Comparison of ENCODE assay signal across 20 cellular contexts in the genomic region with DNA sequence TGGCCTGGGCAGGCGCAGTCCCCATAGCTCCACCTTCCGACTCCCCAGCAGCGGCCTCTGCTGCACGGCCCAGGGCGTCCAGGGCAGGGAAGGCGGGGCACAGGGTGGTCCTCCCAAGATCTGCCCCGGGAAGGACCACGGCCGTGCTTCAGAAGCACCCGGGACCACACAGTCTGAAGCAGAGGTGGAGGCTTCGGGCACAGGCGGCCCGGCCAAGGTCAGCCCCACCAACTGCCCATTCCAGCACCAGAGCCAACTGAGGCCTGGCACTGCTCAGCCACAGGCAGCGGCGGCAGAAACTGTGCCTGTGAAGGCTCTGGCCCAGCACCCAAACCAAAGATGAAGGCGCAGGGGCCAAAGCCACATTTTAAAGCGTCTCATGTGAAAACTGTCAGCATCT. TPM values are rescaled to one million over a fixed set of nuclear protein-coding genes. Genes with fewer than 3 reads are reported as not detected.
DNase-seq lines count a peak whose midpoint lies in the region; ATAC-seq and TF ChIP-seq lines count a peak whose summit lies in the region.
"Had no signal": no experiment of that assay in that cellular context is flagged by ENCODE, and none has a peak within 500 bp of the region (broad histone marks: within the 10 kb centered on the region; RNA-seq: fewer than 3 reads in every experiment).

No MANE protein-coding gene starts in this region.

- no peak for ATAC-seq in GM23338
- ATAC-seq in WTC11: no peak
- no peak for ATAC-seq in GM21723 (IDR thresholded peaks at IDR 0.05; ENCODE audit: unreplicated experiment)

- POLR2A ChIA-PET in WTC11 (lab: Charles Lee): no interaction called here

- H3K27me3 ChIP-seq in GM23338 (ENCODE audit: insufficient read depth) (no peaks in the 10 kb centered on the region), dorsolateral prefrontal cortex (peaks cover 0 to 55% (median 20%) of the 10 kb centered on the region in 45 donors), neuronal stem cell (ENCODE audit: control insufficient read depth in 3 of 3, insufficient read depth in 3 of 3, low read depth in 1 of 3, low read length in 3 of 3) (no peaks in the 10 kb centered on the region), esophagus squamous epithelium (peaks cover 0 to 98% (median 3%) of the 10 kb centered on the region in 4 donors)

- H3F3A ChIP-seq in GM23338 (replicated peaks; ENCODE audit: low read depth): no peaks in the 10 kb centered on the region; the same call in 1 of the 2 replicates

- no peak overlapping the region for H3K27ac ChIP-seq in GM23338 (ENCODE audit: low read depth)
- peak overlapping the region in 41 of 59 donors; percentile 8 to 97 (median 87) for H3K27ac ChIP-seq in dorsolateral prefrontal cortex
- no peak overlapping the region for H3K27ac ChIP-seq in neuronal stem cell (replicated peaks; ENCODE audit: low read length)
- no peak overlapping the region for H3K27ac ChIP-seq in coronary artery
- no peak overlapping the region for H3K27ac ChIP-seq in esophagus squamous epithelium
- H3K27ac ChIP-seq: HL-60 had no signal

- no peak overlapping the region for H3K4ac ChIP-seq in neuronal stem cell (ENCODE audit: low read length)

- intact Hi-C loops in dorsolateral prefrontal cortex (cut with DNase I) (no loop called here), esophagus squamous epithelium (cut with DNase I) (no loop called here)

- no peak overlapping the region for H2AFZ ChIP-seq in GM23338
- H2AFZ ChIP-seq in neuronal stem cell (ENCODE audit: low read length): no peak overlapping the region

- H3K36me3 ChIP-seq in GM23338 (ENCODE audit: insufficient read depth) (no peaks in the 10 kb centered on the region), neuronal stem cell (replicated peaks in 1 of 2; ENCODE audit: control insufficient read depth in 2 of 2, insufficient read depth in 2 of 2, low read length in 2 of 2) (peaks cover 0 to 11% of the 10 kb centered on the region in 2 donors), esophagus squamous epithelium (no peaks in the 10 kb centered on the region)
- H3K36me3 ChIP-seq: BE2C, HAP-1 had no signal

- no peak overlapping the region for H4K8ac ChIP-seq in neuronal stem cell (ENCODE audit: low read depth, low read length)

- H4K20me1 ChIP-seq in GM23338 (replicated peaks; ENCODE audit: insufficient read depth): peaks cover 14% of the 10 kb centered on the region

- TF ChIP-seq CTCF in GM23338 (conservative IDR thresholded peaks at IDR 0.05; ENCODE audit: low read depth in 2 of 2): no peak
- TF ChIP-seq CTCF in WTC11 (IDR thresholded peaks at IDR 0.05): no peak
- no peak for TF ChIP-seq CTCF in dorsolateral prefrontal cortex (IDR thresholded peaks at IDR 0.05 in 54 of 56, conservative IDR thresholded peaks at IDR 0.05 in 2 of 56; ENCODE audit: low read depth in 1 of 56, partially characterized antibody in 56 of 56)
- TF ChIP-seq CTCF in coronary artery (IDR thresholded peaks at IDR 0.05): no peak
- TF ChIP-seq CTCF in esophagus squamous epithelium (IDR thresholded peaks at IDR 0.05): no peak

- H3K4me1 ChIP-seq in GM23338 (ENCODE audit: insufficient read depth): peaks cover 13% of the 10 kb centered on the region; the same call in 1 of the 2 replicates
- H3K4me1 ChIP-seq in neuronal stem cell (ENCODE audit: control insufficient read depth in 2 of 2, insufficient read depth in 1 of 2, low read depth in 1 of 2, low read length in 2 of 2): peaks cover 24 to 47% of the 10 kb centered on the region in 2 donors
- peaks cover 0 to 12% (median 3%) of the 10 kb centered on the region in 3 donors for H3K4me1 ChIP-seq in esophagus squamous epithelium

- H3K4me3 Mint-ChIP-seq in GM23338: no peak overlapping the region
- no peak overlapping the region for H3K4me3 Mint-ChIP-seq in WTC11
- H3K4me3 Mint-ChIP-seq: IgD-negative memory B cell had no signal

- no peak overlapping the region for H4K91ac ChIP-seq in neuronal stem cell (ENCODE audit: low read depth, low read length, poor library complexity)

- CTCF ChIA-PET in WTC11 (lab: Charles Lee): interaction anchor here (1.5 to 2.1 kb wide), 2 partner anchors 26 to 70 kb away, joined by 5 to 9 read pairs; no protein-coding TSS in a partner anchor

- no peak overlapping the region for H3K23ac ChIP-seq in neuronal stem cell (ENCODE audit: low read depth, low read length, poor library complexity)

- no peak overlapping the region for H2BK12ac ChIP-seq in neuronal stem cell (ENCODE audit: low read length)

- peaks cover 31% of the 10 kb centered on the region for H3K79me1 ChIP-seq in neuronal stem cell (ENCODE audit: low read depth, low read length)

- no peak for DNase-seq in GM23338 (ENCODE audit: low spot score)
- DNase-seq in WTC11 (ENCODE audit: low spot score): no peak
- no peak for DNase-seq in dorsolateral prefrontal cortex
- no peak for DNase-seq in neuronal stem cell (ENCODE audit: low spot score)
- DNase-seq in coronary artery (ENCODE audit: low spot score): no peak
- DNase-seq in middle frontal gyrus (ENCODE audit: extremely low spot score, low spot score): no peak
- no peak for DNase-seq in esophagus squamous epithelium (lab: John Stamatoyannopoulos, UW)
- DNase-seq: ACHN; BE2C; CD4-positive, alpha-beta memory T cell; DMS153; DMS79; GDM1; GOT3; KBM-7 had no signal

- no peaks in the 10 kb centered on the region for H3K9me3 Mint-ChIP-seq in GM23338
- no peaks in the 10 kb centered on the region for H3K9me3 Mint-ChIP-seq in WTC11
- H3K9me3 Mint-ChIP-seq: CD14-positive monocyte; CD4-positive, alpha-beta memory T cell; IgD-negative memory B cell had no signal

- peak overlapping the region; percentile 51 for H3K18ac ChIP-seq in neuronal stem cell (ENCODE audit: low read length)

- H2BK120ac ChIP-seq in neuronal stem cell (ENCODE audit: low read depth, low read length): no peak overlapping the region

- H3K9ac ChIP-seq in neuronal stem cell (ENCODE audit: low read depth, low read length, poor library complexity): no peak overlapping the region

- peaks cover 3% of the 10 kb centered on the region; the same call in 1 of the 3 replicates for H3K36me3 Mint-ChIP-seq in GM23338 (ENCODE audit: low read depth)
- H3K36me3 Mint-ChIP-seq in WTC11: peaks cover 3% of the 10 kb centered on the region; the same call in 1 of the 2 replicates
- H3K36me3 Mint-ChIP-seq: CD14-positive monocyte; CD4-positive, alpha-beta memory T cell had no signal

- peak overlapping the region; percentile 26 for H2BK5ac ChIP-seq in neuronal stem cell (ENCODE audit: low read length)

- H3K4me1 Mint-ChIP-seq in GM23338 (peaks cover 46% of the 10 kb centered on the region), WTC11 (peaks cover 48% of the 10 kb centered on the region)
- H3K4me1 Mint-ChIP-seq: CD14-positive monocyte had no signal

- H3K27me3 Mint-ChIP-seq in GM23338 (ENCODE audit: insufficient read depth, low read depth, poor library complexity) (peaks cover 24% of the 10 kb centered on the region), WTC11 (ENCODE audit: low read depth) (no peaks in the 10 kb centered on the region)

- H2BK15ac ChIP-seq in neuronal stem cell (ENCODE audit: low read length): peak overlapping the region; percentile 46

- H3K4me3 ChIP-seq in GM23338 (no peak overlapping the region), dorsolateral prefrontal cortex (peak overlapping the region in 1 of 59 donors; percentile 5), neuronal stem cell (ENCODE audit: low read length in 2 of 2) (no peak overlapping the region), coronary artery (no peak overlapping the region), esophagus squamous epithelium (no peak overlapping the region)
- H3K4me3 ChIP-seq: HAP-1 had no signal

- H3K27ac Mint-ChIP-seq in GM23338 (peak overlapping the region; percentile 83), WTC11 (peak overlapping the region; percentile 91)
- H3K27ac Mint-ChIP-seq: CD14-positive monocyte; CD4-positive, alpha-beta memory T cell had no signal

- WGBS in neuronal stem cell (ENCODE audit: extremely low coverage in 2 of 2, insufficient read length in 2 of 2, insufficient replicate concordance in 1 of 2), 2 donors: no CpG with 5 or more reads among the region's 17 CpGs
- WGBS in esophagus squamous epithelium, 2 donors: 98% methylated on average over 4 of the region's 17 CpGs; no CpG with 5 or more reads in 1 of the 2 donors

- H2AK5ac ChIP-seq in neuronal stem cell (ENCODE audit: low read depth, low read length): no peak overlapping the region

- no peak for TF ChIP-seq POLR2A in esophagus squamous epithelium (IDR thresholded peaks at IDR 0.05)

- H3K9me3 ChIP-seq in neuronal stem cell (replicated peaks in 1 of 2; ENCODE audit: control insufficient read depth in 2 of 2, insufficient read depth in 1 of 2, low read depth in 1 of 2, low read length in 2 of 2) (no peaks in the 10 kb centered on the region), esophagus squamous epithelium (no peaks in the 10 kb centered on the region)
- H3K9me3 ChIP-seq: BE2C, HAP-1 had no signal

- H3K14ac ChIP-seq in neuronal stem cell (ENCODE audit: low read length): peak overlapping the region; percentile 56

- no peaks in the 10 kb centered on the region for H3K9me2 ChIP-seq in GM23338 (ENCODE audit: insufficient read depth)

- H3K4me2 ChIP-seq in GM23338: no peak overlapping the region
- H3K4me2 ChIP-seq in neuronal stem cell (ENCODE audit: insufficient read depth, low read length, poor library complexity, severe bottlenecking): no peak overlapping the region

- H3K79me2 ChIP-seq in GM23338 (replicated peaks; ENCODE audit: insufficient read depth): peaks cover 60% of the 10 kb centered on the region

RNA-seq across cellular contexts. Expression of gene KCNQ2, which starts 20.6 kb away (rescaled TPM):
- 61.7 and 92.4 TPM in 2 replicates for total RNA-seq in GM23338 (2014; rRNA removed; shearing (Covaris generic))
- polyA plus RNA-seq in GM23338 (2016; fragmentation: Nextera tagmentation; extraction: Ambion mirVana): 67.9 and 68.5 TPM in 2 replicates
- total RNA-seq in WTC11 (2021): 99.8 to 112 TPM (median 108 TPM) in 3 replicates
- total RNA-seq in dorsolateral prefrontal cortex: 100 to 1,000 TPM in 119 of 120 experiments, 10 to 100 TPM in 1; 75.7 to 403 (median 241) TPM
- polyA plus RNA-seq in neuronal stem cell (2013, experiment 1 of 2): 79.3 TPM
- 73.4 TPM for polyA plus RNA-seq in neuronal stem cell (2013, experiment 2 of 2)
- total RNA-seq in esophagus squamous epithelium: not detected
- total RNA-seq: CD4-positive, alpha-beta memory T cell had no signal
- polyA plus RNA-seq: CD14-positive monocyte; CD4-positive, alpha-beta memory T cell had no signal

RNA-seq across cellular contexts. Expression of gene EEF1A2, which starts 47.1 kb away (rescaled TPM):
- total RNA-seq in GM23338 (2014; rRNA removed; shearing (Covaris generic)): 37.1 TPM in 2 replicates
- 1.3 and 1.4 TPM in 2 replicates for polyA plus RNA-seq in GM23338 (2016; fragmentation: Nextera tagmentation; extraction: Ambion mirVana)
- total RNA-seq in WTC11 (2021): 26.0 to 35.7 TPM (median 34.9 TPM) in 3 replicates
- 100 to 1,000 TPM; 166 to 904 (median 657) TPM for total RNA-seq in dorsolateral prefrontal cortex
- 0.57 TPM for polyA plus RNA-seq in neuronal stem cell (2013, experiment 1 of 2)
- 0.96 TPM for polyA plus RNA-seq in neuronal stem cell (2013, experiment 2 of 2)
- total RNA-seq in esophagus squamous epithelium: 1 to 10 TPM in 3 of 4 donors, under 1 TPM in 1; 0.44 to 3.1 (median 1.9) TPM
- polyA plus RNA-seq: CD14-positive monocyte; CD4-positive, alpha-beta memory T cell; IgD-negative memory B cell had no signal

Comparison
In these comparisons a context has a peak if more than half of its experiments do, and no peak if none do; other contexts are left out.
1. H3K27ac ChIP-seq: peak in dorsolateral prefrontal cortex (41 of 59); none in GM23338 (single experiment), neuronal stem cell (single experiment), coronary artery (0 of 2) and esophagus squamous epithelium (0 of 4).
2. RNA of gene KCNQ2, which starts 20.6 kb away (total RNA-seq): 75.7 to 403 TPM in dorsolateral prefrontal cortex, 99.8 to 112 TPM in WTC11 and 61.7 to 92.4 TPM in GM23338; not detected in esophagus squamous epithelium; every median in the first group is over 10 times any median in the second.